In genomic region chr3:62615258-62615840, GRCh38 we compare ENCODE assay signal across 31 cellular contexts.
DNase-seq lines count a peak whose midpoint lies in the region; ATAC-seq, FAIRE-seq and TF ChIP-seq lines count a peak whose summit lies in the region.
"Had no signal": no experiment of that assay in that cellular context is flagged by ENCODE, and none has a peak within 500 bp of the region (broad histone marks: within the 10 kb centered on the region; RNA-seq: fewer than 3 reads in every experiment).

No MANE protein-coding gene starts in this region.

- H4K20me1 ChIP-seq in GM23248 (ENCODE audit: insufficient read depth) (no peaks in the 10 kb centered on the region), astrocyte (ENCODE audit: insufficient read depth, low read length) (no peaks in the 10 kb centered on the region)

- H2BK120ac ChIP-seq in mesendoderm (ENCODE audit: low read depth, low read length), result no peak overlapping the region

- no peak overlapping the region for H3K4ac ChIP-seq in mesendoderm (ENCODE audit: low read depth, low read length)

- no peak overlapping the region for H2AK5ac ChIP-seq in mesendoderm (ENCODE audit: low read length)

- H3K27ac Mint-ChIP-seq in astrocyte (ENCODE audit: unreplicated experiment), result no peak overlapping the region
- H3K27ac Mint-ChIP-seq: activated naive CD4-positive, alpha-beta T cell treated with anti-CD3 and anti-CD28 coated beads, Interleukin-2, amount 50 U/mL, for 24 hours; activated T-helper 2 cell treated with anti-CD3 and anti-CD28 coated beads, Interferon-gamma antibody, Interleukin-2, Interleukin-4, amounts not matched to agents 10 μg/mL and 5 μg/mL and 100 μg/mL, durations not matched to agents 14 hours and 24 hours and 36 hours; B cell; CD4-positive, alpha-beta memory T cell; naive thymus-derived CD8-positive, alpha-beta T cell; stimulated activated effector memory CD8-positive, alpha-beta T cell treated with anti-CD3 and anti-CD28 coated beads, Interleukin-12 subunit alpha, Interleukin-12 subunit beta, amount 100 ng/mL, for 72 hours had no signal

- H3K79me1 ChIP-seq in mesendoderm (ENCODE audit: low read length), result no peaks in the 10 kb centered on the region

- DNase-seq in GM23248 (peak; percentile 62), astrocyte (ENCODE audit: low read depth) (peak; percentile 66), glomerular visceral epithelial cell (ENCODE audit: extremely low spot score) (peak; percentile 16), mesendoderm (peak; percentile 10), medulla oblongata (ENCODE audit: extremely low spot score) (no peak)
- no peak for DNase-seq in stimulated activated CD4-positive, alpha-beta T cell treated with anti-CD3 and anti-CD28 coated beads, Interleukin-1b, Interleukin-23, amount 100 ng/mL, for 48 hours
- no peak for DNase-seq in NK-92 treated with Interleukin-12 subunit alpha and Interleukin-12 subunit beta, amount 100 ng/mL, for 24 hours (lab: John Stamatoyannopoulos, UW)
- DNase-seq: ACHN; activated CD4-positive, alpha-beta T cell treated with anti-CD3 and anti-CD28 coated beads for 48 hours; activated CD8-positive, alpha-beta memory T cell treated with anti-CD3 and anti-CD28 coated beads for 24 hours; activated T-cell treated with anti-CD3 and anti-CD28 coated beads for 4 hours; CD4-positive, alpha-beta memory T cell; colonic mucosa; effector CD4-positive, alpha-beta T cell; foreskin melanocyte; Karpas-422; naive thymus-derived CD8-positive, alpha-beta T cell; NCI-H2081 treated with DMSO at 0.1 percent for 48 hours; NCI-H345; Peyer's patch; stimulated activated CD4-positive, alpha-beta T cell treated with anti-CD3 and anti-CD28 coated beads, Interleukin-15, amount 100 ng/mL, for 24 hours had no signal

- H3K56ac ChIP-seq in mesendoderm (ENCODE audit: low read length), result no peak overlapping the region

- no peak for FAIRE-seq in astrocyte (lab: Jason Lieb, UNC)
- FAIRE-seq: H54, HepG2 had no signal

- H3K23ac ChIP-seq in mesendoderm (ENCODE audit: low read length), result no peak overlapping the region

- H2AFZ ChIP-seq in GM23248, result no peak overlapping the region
- H2AFZ ChIP-seq in astrocyte (ENCODE audit: low read depth, low read length), result no peak overlapping the region

- no peak overlapping the region for H3K4me3 Mint-ChIP-seq in astrocyte (ENCODE audit: unreplicated experiment)
- H3K4me3 Mint-ChIP-seq: activated naive CD4-positive, alpha-beta T cell treated with anti-CD3 and anti-CD28 coated beads, Interleukin-2, amount 50 U/mL, for 24 hours; B cell; CD4-positive, alpha-beta memory T cell; naive thymus-derived CD8-positive, alpha-beta T cell; stimulated activated effector memory CD8-positive, alpha-beta T cell treated with anti-CD3 and anti-CD28 coated beads, Interleukin-12 subunit alpha, Interleukin-12 subunit beta, amount 100 ng/mL, for 72 hours had no signal

- H3K4me1 ChIP-seq in GM23248 (ENCODE audit: insufficient read depth) (peaks cover 30% of the 10 kb centered on the region), astrocyte (ENCODE audit: insufficient read depth, low read length) (peaks cover 17% of the 10 kb centered on the region), mesendoderm (ENCODE audit: control insufficient read depth, low read depth, low read length) (no peaks in the 10 kb centered on the region)
- H3K4me1 ChIP-seq: colonic mucosa, Peyer's patch, prostate gland had no signal

- H3K9me3 Mint-ChIP-seq in astrocyte (ENCODE audit: unreplicated experiment), result peaks cover 2% of the 10 kb centered on the region
- H3K9me3 Mint-ChIP-seq: activated naive CD4-positive, alpha-beta T cell treated with anti-CD3 and anti-CD28 coated beads, Interleukin-2, amount 50 U/mL, for 24 hours; activated T-helper 2 cell treated with anti-CD3 and anti-CD28 coated beads, Interferon-gamma antibody, Interleukin-2, Interleukin-4, amounts not matched to agents 10 μg/mL and 5 μg/mL and 100 μg/mL, durations not matched to agents 14 hours and 24 hours and 36 hours; naive thymus-derived CD8-positive, alpha-beta T cell had no signal

- H3K9me3 ChIP-seq in GM23248 (ENCODE audit: low read depth), result no peaks in the 10 kb centered on the region
- H3K9me3 ChIP-seq in astrocyte (ENCODE audit: insufficient read depth, low read depth, low read length), result no peaks in the 10 kb centered on the region
- H3K9me3 ChIP-seq: colonic mucosa, Peyer's patch, prostate gland, tibial nerve had no signal

- 56 to 57% methylated on average over 5 of the region's 5 CpGs for WGBS in GM23248 (ENCODE audit: low coverage in 1 of 2, low lambda C conversion rate in 2 of 2, missing lambda C conversion rate in 2 of 2), 2 experiments
- WGBS in mesendoderm (ENCODE audit: extremely low coverage, insufficient coverage, low lambda C conversion rate), result no CpG with 5 or more reads among the region's 5 CpGs

- H3K27me3 ChIP-seq in GM23248 (replicated peaks; ENCODE audit: insufficient read depth) (no peaks in the 10 kb centered on the region), astrocyte (ENCODE audit: insufficient read depth, low read length) (no peaks in the 10 kb centered on the region), mesendoderm (ENCODE audit: insufficient read depth, low read length, poor library complexity) (no peaks in the 10 kb centered on the region)
- H3K27me3 ChIP-seq: colonic mucosa, Peyer's patch, tibial nerve had no signal

- H3K27ac ChIP-seq in GM23248 (no peak overlapping the region), astrocyte (ENCODE audit: low read depth, low read length) (no peak overlapping the region), mesendoderm (ENCODE audit: low read depth, low read length) (no peak overlapping the region)
- H3K27ac ChIP-seq: colonic mucosa, Peyer's patch, prostate gland, tibial nerve had no signal

- no peak overlapping the region for H3K4me2 ChIP-seq in GM23248 (ENCODE audit: unreplicated experiment)
- H3K4me2 ChIP-seq in astrocyte (ENCODE audit: low read length), result peak overlapping the region; percentile 6
- H3K4me2 ChIP-seq in mesendoderm (ENCODE audit: low read length), result no peak overlapping the region

- H3K4me1 Mint-ChIP-seq in astrocyte (ENCODE audit: low read depth, unreplicated experiment), result peaks cover 27% of the 10 kb centered on the region
- H3K4me1 Mint-ChIP-seq: activated naive CD4-positive, alpha-beta T cell treated with anti-CD3 and anti-CD28 coated beads, Interleukin-2, amount 50 U/mL, for 24 hours; B cell; CD4-positive, alpha-beta memory T cell; naive thymus-derived CD8-positive, alpha-beta T cell; stimulated activated effector memory CD8-positive, alpha-beta T cell treated with anti-CD3 and anti-CD28 coated beads, Interleukin-12 subunit alpha, Interleukin-12 subunit beta, amount 100 ng/mL, for 72 hours had no signal

- peaks cover 6% of the 10 kb centered on the region for H3K27me3 Mint-ChIP-seq in astrocyte (ENCODE audit: low read depth, unreplicated experiment)

- no peak overlapping the region for H2BK15ac ChIP-seq in mesendoderm (replicated peaks; ENCODE audit: low read depth)

- H4K8ac ChIP-seq in mesendoderm (ENCODE audit: low read depth, low read length), result no peak overlapping the region

- ATAC-seq in HG03342 (IDR thresholded peaks at IDR 0.05; ENCODE audit: unreplicated experiment), result no peak
- ATAC-seq: HepG2; left lobe of liver; naive thymus-derived CD8-positive, alpha-beta T cell; stimulated activated effector memory CD8-positive, alpha-beta T cell treated with anti-CD3 and anti-CD28 coated beads, Interleukin-12 subunit alpha, Interleukin-12 subunit beta, amount 100 ng/mL, for 72 hours had no signal

- H3K9ac ChIP-seq in GM23248 (no peak overlapping the region), astrocyte (ENCODE audit: low read length) (no peak overlapping the region), mesendoderm (ENCODE audit: low read length) (no peak overlapping the region)

- no peaks in the 10 kb centered on the region for H3K36me3 Mint-ChIP-seq in astrocyte (ENCODE audit: low read depth, unreplicated experiment)
- H3K36me3 Mint-ChIP-seq: activated naive CD4-positive, alpha-beta T cell treated with anti-CD3 and anti-CD28 coated beads, Interleukin-2, amount 50 U/mL, for 24 hours; CD4-positive, alpha-beta memory T cell; naive thymus-derived CD8-positive, alpha-beta T cell; stimulated activated effector memory CD8-positive, alpha-beta T cell treated with anti-CD3 and anti-CD28 coated beads, Interleukin-12 subunit alpha, Interleukin-12 subunit beta, amount 100 ng/mL, for 72 hours had no signal

- no peak overlapping the region for H3K18ac ChIP-seq in mesendoderm (ENCODE audit: low read length)

- in situ Hi-C loops in GM23248 (cut with MboI), result loop anchor here (25.0 kb wide), 1 partner anchor 1197 kb away; the partner anchor contains the start of gene C3orf49

- no peaks in the 10 kb centered on the region for H3K9me2 ChIP-seq in GM23248 (ENCODE audit: insufficient read depth)

- H3K79me2 ChIP-seq in GM23248 (ENCODE audit: insufficient read depth), result no peaks in the 10 kb centered on the region
- H3K79me2 ChIP-seq in astrocyte (ENCODE audit: insufficient read depth, low read length), result no peaks in the 10 kb centered on the region
- H3K79me2 ChIP-seq in mesendoderm (ENCODE audit: control insufficient read depth, insufficient read depth, low read length), result no peaks in the 10 kb centered on the region

- H3K36me3 ChIP-seq in GM23248 (ENCODE audit: low read depth) (no peaks in the 10 kb centered on the region), astrocyte (ENCODE audit: insufficient read depth, low read length) (no peaks in the 10 kb centered on the region), mesendoderm (ENCODE audit: control insufficient read depth, insufficient read depth, low read length) (no peaks in the 10 kb centered on the region)
- H3K36me3 ChIP-seq: colonic mucosa, Peyer's patch, prostate gland, tibial nerve had no signal

- H3F3A ChIP-seq in GM23248 (ENCODE audit: insufficient read depth), result peaks cover 26% of the 10 kb centered on the region

- H3K4me3 ChIP-seq in GM23248 (no peak overlapping the region), astrocyte (ENCODE audit: insufficient read depth, low read depth, low read length) (no peak overlapping the region), mesendoderm (ENCODE audit: low read length) (no peak overlapping the region)
- H3K4me3 ChIP-seq: colonic mucosa, Peyer's patch, prostate gland, tibial nerve had no signal

- H2BK5ac ChIP-seq in mesendoderm (ENCODE audit: low read length), result no peak overlapping the region

- H4K5ac ChIP-seq in mesendoderm (ENCODE audit: low read length), result no peak overlapping the region

- no peak for TF ChIP-seq CTCF in astrocyte (IDR thresholded peaks at IDR 0.05; ENCODE audit: insufficient read depth, low read depth, low read length)

Comparison
In these comparisons a context has a peak if more than half of its experiments do, and no peak if none do; other contexts are left out.
1. DNase-seq: peak in GM23248 (single experiment), astrocyte (single experiment), glomerular visceral epithelial cell (single experiment) and mesendoderm (single experiment); none in stimulated activated CD4-positive, alpha-beta T cell treated with anti-CD3 and anti-CD28 coated beads, Interleukin-1b, Interleukin-23, amount 100 ng/mL, for 48 hours (single experiment), medulla oblongata (single experiment) and NK-92 treated with Interleukin-12 subunit alpha and Interleukin-12 subunit beta, amount 100 ng/mL, for 24 hours (single experiment).